In genomic region chr2:131492418-131493198, GRCh38 we compare ENCODE assay signal across 1 cellular context.
TF ChIP-seq lines count a peak whose summit lies in the region.

No MANE protein-coding gene starts in this region.

TF ChIP-seq in HepG2, 621 proteins besides CTCF, POLR2A, EP300 and RAD21 (continued from another document and continues in another):
- peak; percentile 15; the same call in 1 of the 2 replicates for TF ChIP-seq ZNF142 (CRISPR knock-in tag; IDR thresholded peaks at IDR 0.05)
- TF ChIP-seq DR1 (CRISPR knock-in tag; IDR thresholded peaks at IDR 0.05), result peak; percentile 91
- peak; percentile 97 for TF ChIP-seq HNRNPLL (IDR thresholded peaks at IDR 0.05; ENCODE audit: low read depth, low read length, poor library complexity, severe bottlenecking)
- no peak for TF ChIP-seq HNF4G (IDR thresholded peaks at IDR 0.05; ENCODE audit: borderline replicate concordance, low read depth, low read length)
- no peak for TF ChIP-seq HNF4G (CRISPR knock-in tag; IDR thresholded peaks at IDR 0.05; ENCODE audit: borderline replicate concordance, low read depth)
- no peak for TF ChIP-seq SOX6 (IDR thresholded peaks at IDR 0.05)
- peak; percentile 78 for TF ChIP-seq SOX6 (CRISPR knock-in tag; IDR thresholded peaks at IDR 0.05)
- peak; percentile 74 for TF ChIP-seq HOXD1 (CRISPR knock-in tag; IDR thresholded peaks at IDR 0.05)
- no peak for TF ChIP-seq TRAFD1 (CRISPR knock-in tag; IDR thresholded peaks at IDR 0.05; ENCODE audit: borderline replicate concordance)
- peak; percentile 75 for TF ChIP-seq TARDBP (CRISPR knock-in tag; IDR thresholded peaks at IDR 0.05)
- peak; percentile 92 for TF ChIP-seq ZHX1 (CRISPR knock-in tag; IDR thresholded peaks at IDR 0.05; ENCODE audit: low read depth)
- peak; percentile 25; the same call in 1 of the 2 replicates for TF ChIP-seq CSRNP1 (CRISPR knock-in tag; IDR thresholded peaks at IDR 0.05)
- TF ChIP-seq FOXA1 (IDR thresholded peaks at IDR 0.05), result no peak
- TF ChIP-seq FOXA1 (CRISPR knock-in tag; IDR thresholded peaks at IDR 0.05), result peak; percentile 56
- peak; percentile 38 for TF ChIP-seq SRY (CRISPR knock-in tag; IDR thresholded peaks at IDR 0.05)
- no peak for TF ChIP-seq PRDM15 (CRISPR knock-in tag; IDR thresholded peaks at IDR 0.05)
- TF ChIP-seq BCLAF1 (IDR thresholded peaks at IDR 0.05), result no peak
- no peak for TF ChIP-seq IKZF1 (IDR thresholded peaks at IDR 0.05)
- peak; percentile 92; the same call in 1 of the 2 replicates for TF ChIP-seq ZNF747 (CRISPR knock-in tag; IDR thresholded peaks at IDR 0.05; ENCODE audit: borderline replicate concordance)
- no peak for TF ChIP-seq ZNF343 (CRISPR knock-in tag; IDR thresholded peaks at IDR 0.05)
- TF ChIP-seq HDAC2 (CRISPR knock-in tag; IDR thresholded peaks at IDR 0.05), result peak; percentile 62
- no peak; the same call in 1 of the 2 replicates for TF ChIP-seq ZMYM3 (CRISPR knock-in tag; IDR thresholded peaks at IDR 0.05)
- peak; percentile 69; the same call in 1 of the 2 replicates for TF ChIP-seq ZNF709 (CRISPR knock-in tag; IDR thresholded peaks at IDR 0.05)
- TF ChIP-seq TFDP2 (CRISPR knock-in tag; IDR thresholded peaks at IDR 0.05), result peak; percentile 98
- TF ChIP-seq ZNF710 (CRISPR knock-in tag; IDR thresholded peaks at IDR 0.05; ENCODE audit: borderline replicate concordance), result peak; percentile 74; the same call in 1 of the 2 replicates
- peak; percentile 66; the same call in 1 of the 2 replicates for TF ChIP-seq ZMAT3 (CRISPR knock-in tag; conservative IDR thresholded peaks at IDR 0.05)
- TF ChIP-seq SP1 (IDR thresholded peaks at IDR 0.05), result no peak
- peak; percentile 97 for TF ChIP-seq SP1 (CRISPR knock-in tag; IDR thresholded peaks at IDR 0.05)
- TF ChIP-seq SIN3A (IDR thresholded peaks at IDR 0.05; ENCODE audit: borderline replicate concordance, low read depth, low read length), result peak; percentile 86
- peak; percentile 10; the same call in 1 of the 2 replicates for TF ChIP-seq REL (CRISPR knock-in tag; conservative IDR thresholded peaks at IDR 0.05)
- peak; percentile 80 for TF ChIP-seq IRF9 (CRISPR knock-in tag; IDR thresholded peaks at IDR 0.05; ENCODE audit: borderline replicate concordance)
- TF ChIP-seq BCL6 (CRISPR knock-in tag; IDR thresholded peaks at IDR 0.05), result peak; percentile 27; the same call in 1 of the 2 replicates
- TF ChIP-seq SPEN (CRISPR knock-in tag; IDR thresholded peaks at IDR 0.05; ENCODE audit: low read depth), result peak; percentile 93
